In genomic region chr14:51780741-51781140, GRCh38 we compare ENCODE assay signal across 12 cellular contexts.
DNase-seq lines count a peak whose midpoint lies in the region; ATAC-seq and TF ChIP-seq lines count a peak whose summit lies in the region.
"Had no signal": no experiment of that assay in that cellular context is flagged by ENCODE, and none has a peak within 500 bp of the region (broad histone marks: within the 10 kb centered on the region; RNA-seq: fewer than 3 reads in every experiment).

No MANE protein-coding gene starts in this region.

- peak overlapping the region; percentile 69 for H3K4me2 ChIP-seq in GM23248 (ENCODE audit: unreplicated experiment)

- no peak for TF ChIP-seq CTCF in NB4 (IDR thresholded peaks at IDR 0.05; ENCODE audit: low read depth, low read length)

- in situ Hi-C loops in GM23248 (cut with MboI) = loop anchor here (10.0 kb wide), 1 partner anchor 194 kb away; no protein-coding TSS in a partner anchor

- H3K9me2 ChIP-seq in GM23248 (ENCODE audit: insufficient read depth) = no peaks in the 10 kb centered on the region

- H3K36me3 Mint-ChIP-seq in activated naive CD4-positive, alpha-beta T cell treated with anti-CD3 and anti-CD28 coated beads, Interleukin-2, amount 10 ng/mL, durations not matched to agents 7 days and 5 days = peaks cover 3% of the 10 kb centered on the region
- H3K36me3 Mint-ChIP-seq in activated CD8-positive, alpha-beta memory T cell treated with anti-CD3 and anti-CD28 coated beads, Interleukin-2, amount 10 ng/mL, durations not matched to agents 7 days and 5 days = peaks cover 4% of the 10 kb centered on the region
- H3K36me3 Mint-ChIP-seq: CD8-positive, alpha-beta T cell had no signal

- H3K79me2 ChIP-seq in GM23248 (ENCODE audit: insufficient read depth) = peaks cover 5% of the 10 kb centered on the region

- H3K27ac ChIP-seq in GM23248 = no peak overlapping the region

- DNase-seq in GM23248 = peak; percentile 66
- peak; percentile 15 for DNase-seq in NB4 (ENCODE audit: low read depth)
- DNase-seq in dermis blood vessel endothelial cell = peak; percentile 43
- DNase-seq in myocyte (ENCODE audit: low read depth) = peak; percentile 49
- DNase-seq in DMS114 treated with DMSO at 0.1 percent for 48 hours (lab: John Stamatoyannopoulos, UW; ENCODE audit: unreplicated experiment) = no peak
- no peak for DNase-seq in activated naive CD4-positive, alpha-beta T cell treated with anti-CD3 and anti-CD28 coated beads, Interleukin-2, amount 10 ng/mL, durations not matched to agents 7 days and 5 days
- DNase-seq in activated CD8-positive, alpha-beta memory T cell treated with anti-CD3 and anti-CD28 coated beads, Interleukin-2, amount 10 ng/mL, durations not matched to agents 7 days and 5 days = no peak

- peaks cover 44% of the 10 kb centered on the region for H3K27me3 Mint-ChIP-seq in activated naive CD4-positive, alpha-beta T cell treated with anti-CD3 and anti-CD28 coated beads, Interleukin-2, amount 10 ng/mL, durations not matched to agents 7 days and 5 days
- peaks cover 55% of the 10 kb centered on the region for H3K27me3 Mint-ChIP-seq in activated CD8-positive, alpha-beta memory T cell treated with anti-CD3 and anti-CD28 coated beads, Interleukin-2, amount 10 ng/mL, durations not matched to agents 7 days and 5 days

- H3F3A ChIP-seq in GM23248 (ENCODE audit: insufficient read depth) = peaks cover 13% of the 10 kb centered on the region; the same call in 1 of the 2 replicates

- no peak overlapping the region for H2AFZ ChIP-seq in GM23248

- 0 out of 2 replicates have a peak overlapping the region, but pooled peaks have one; percentile 53 for H3K4me3 ChIP-seq in GM23248
- no peak overlapping the region for H3K4me3 ChIP-seq in NB4 (ENCODE audit: low read depth, low read length)
- H3K4me3 ChIP-seq: HAP-1 had no signal

- no peaks in the 10 kb centered on the region for H3K36me3 ChIP-seq in GM23248 (ENCODE audit: low read depth)
- H3K36me3 ChIP-seq: HAP-1 had no signal

- no peak for ATAC-seq in activated CD8-positive, alpha-beta memory T cell treated with anti-CD3 and anti-CD28 coated beads, Interleukin-2, amount 10 ng/mL, durations not matched to agents 7 days and 5 days
- no peak for ATAC-seq in HG03520 (IDR thresholded peaks at IDR 0.05; ENCODE audit: unreplicated experiment)

- H3K4me1 ChIP-seq in GM23248 (ENCODE audit: insufficient read depth) = peaks cover 19% of the 10 kb centered on the region
- H3K4me1 ChIP-seq: HAP-1 had no signal

- no peak for TF ChIP-seq POLR2A in NB4 (IDR thresholded peaks at IDR 0.05; ENCODE audit: extremely low read depth, insufficient read length)

- H3K9me3 ChIP-seq in GM23248 (ENCODE audit: low read depth) = no peaks in the 10 kb centered on the region
- H3K9me3 ChIP-seq: HAP-1 had no signal

- no peak overlapping the region for H3K27ac Mint-ChIP-seq in activated naive CD4-positive, alpha-beta T cell treated with anti-CD3 and anti-CD28 coated beads, Interleukin-2, amount 10 ng/mL, durations not matched to agents 7 days and 5 days
- no peak overlapping the region for H3K27ac Mint-ChIP-seq in activated CD8-positive, alpha-beta memory T cell treated with anti-CD3 and anti-CD28 coated beads, Interleukin-2, amount 10 ng/mL, durations not matched to agents 7 days and 5 days
- H3K27ac Mint-ChIP-seq: activated T-cell treated with anti-CD3 and anti-CD28 coated beads, Interleukin-2, amount 50 U/mL, for 72 hours; CD8-positive, alpha-beta T cell had no signal

- H3K27me3 ChIP-seq in GM23248 (replicated peaks; ENCODE audit: insufficient read depth) = no peaks in the 10 kb centered on the region

- WGBS in GM23248 (ENCODE audit: low coverage in 1 of 2, low lambda C conversion rate in 2 of 2, missing lambda C conversion rate in 2 of 2), 2 experiments = 48 to 58% methylated on average over 6 of the region's 6 CpGs

- CTCF ChIA-PET in activated naive CD4-positive, alpha-beta T cell treated with anti-CD3 and anti-CD28 coated beads, Interleukin-2, amount 10 ng/mL, durations not matched to agents 7 days and 5 days (lab: Charles Lee) = interaction anchor here (0.7 to 3.9 kb wide), 7 partner anchors 59 to 497 kb away, joined by 3 to 38 read pairs (median 4); partner anchors contain the start of genes FRMD6 and GNG2
- CTCF ChIA-PET in activated CD8-positive, alpha-beta memory T cell treated with anti-CD3 and anti-CD28 coated beads, Interleukin-2, amount 10 ng/mL, durations not matched to agents 7 days and 5 days (lab: Charles Lee) = interaction anchor here (0.5 to 2.8 kb wide), 12 partner anchors 9 to 509 kb away, joined by 3 to 11 read pairs (median 4); partner anchors contain the start of genes FRMD6 and GNG2

- peaks cover 20% of the 10 kb centered on the region for H3K4me1 Mint-ChIP-seq in activated naive CD4-positive, alpha-beta T cell treated with anti-CD3 and anti-CD28 coated beads, Interleukin-2, amount 10 ng/mL, durations not matched to agents 7 days and 5 days
- H3K4me1 Mint-ChIP-seq in activated CD8-positive, alpha-beta memory T cell treated with anti-CD3 and anti-CD28 coated beads, Interleukin-2, amount 10 ng/mL, durations not matched to agents 7 days and 5 days = peaks cover 10% of the 10 kb centered on the region

- no peaks in the 10 kb centered on the region for H4K20me1 ChIP-seq in GM23248 (ENCODE audit: insufficient read depth)

- no peak overlapping the region for H3K9ac ChIP-seq in GM23248

- no peak overlapping the region for H3K4me3 Mint-ChIP-seq in activated naive CD4-positive, alpha-beta T cell treated with anti-CD3 and anti-CD28 coated beads, Interleukin-2, amount 10 ng/mL, durations not matched to agents 7 days and 5 days
- no peak overlapping the region for H3K4me3 Mint-ChIP-seq in activated CD8-positive, alpha-beta memory T cell treated with anti-CD3 and anti-CD28 coated beads, Interleukin-2, amount 10 ng/mL, durations not matched to agents 7 days and 5 days
- H3K4me3 Mint-ChIP-seq: natural killer cell had no signal

- H3K9me3 Mint-ChIP-seq in activated naive CD4-positive, alpha-beta T cell treated with anti-CD3 and anti-CD28 coated beads, Interleukin-2, amount 10 ng/mL, durations not matched to agents 7 days and 5 days = peaks cover 4% of the 10 kb centered on the region
- peaks cover 3% of the 10 kb centered on the region for H3K9me3 Mint-ChIP-seq in activated CD8-positive, alpha-beta memory T cell treated with anti-CD3 and anti-CD28 coated beads, Interleukin-2, amount 10 ng/mL, durations not matched to agents 7 days and 5 days (ENCODE audit: low read depth)

Comparison
In these comparisons a context has a peak if more than half of its experiments do, and no peak if none do; other contexts are left out.
1. DNase-seq: peak in GM23248 (single experiment), NB4 (single experiment), dermis blood vessel endothelial cell (single experiment) and myocyte (single experiment); none in DMS114 treated with DMSO at 0.1 percent for 48 hours (single experiment), activated naive CD4-positive, alpha-beta T cell treated with anti-CD3 and anti-CD28 coated beads, Interleukin-2, amount 10 ng/mL, durations not matched to agents 7 days and 5 days (single experiment) and activated CD8-positive, alpha-beta memory T cell treated with anti-CD3 and anti-CD28 coated beads, Interleukin-2, amount 10 ng/mL, durations not matched to agents 7 days and 5 days (single experiment).